26 cellular contexts compared by ENCODE assay signal in genomic region chr1:97091263-97091662, GRCh38.
"Had no signal": no experiment of that assay in that cellular context is flagged by ENCODE, and none has a peak within 500 bp of the region (broad histone marks: within the 10 kb centered on the region; RNA-seq: fewer than 3 reads in every experiment).

No MANE protein-coding gene starts in this region.

- H3K9me3 Mint-ChIP-seq: activated CD4-positive, alpha-beta memory T cell treated with anti-CD3 and anti-CD28 coated beads, Interleukin-2, amount 10 ng/mL, durations not matched to agents 7 days and 5 days; activated naive CD4-positive, alpha-beta T cell treated with anti-CD3 and anti-CD28 coated beads for 36 hours; activated T-helper 17 cell treated with anti-CD3 and anti-CD28 coated beads, Interleukin-2, amount 50 U/mL, for 72 hours; brain had no signal

- H3K4me1 Mint-ChIP-seq: activated CD4-positive, alpha-beta T cell treated with anti-CD3 and anti-CD28 coated beads for 36 hours; activated T-helper 17 cell treated with anti-CD3 and anti-CD28 coated beads, Interleukin-2, amount 50 U/mL, for 72 hours had no signal

- H3K4me2 ChIP-seq: KMS-11 had no signal

- H3K27me3 ChIP-seq: cardiac muscle cell had no signal

- H3K4me3 Mint-ChIP-seq: activated CD4-positive, alpha-beta memory T cell treated with anti-CD3 and anti-CD28 coated beads, Interleukin-2, amount 10 ng/mL, durations not matched to agents 7 days and 5 days; activated CD4-positive, alpha-beta T cell treated with anti-CD3 and anti-CD28 coated beads for 36 hours; activated naive CD4-positive, alpha-beta T cell treated with anti-CD3 and anti-CD28 coated beads for 36 hours; activated naive CD8-positive, alpha-beta T cell; activated T-helper 17 cell treated with anti-CD3 and anti-CD28 coated beads, Interleukin-2, amount 50 U/mL, for 72 hours had no signal

- DNase-seq: activated CD4-positive, alpha-beta memory T cell treated with anti-CD3 and anti-CD28 coated beads, Interleukin-2, amount 10 ng/mL, durations not matched to agents 7 days and 5 days; activated CD4-positive, alpha-beta T cell treated with anti-CD3 and anti-CD28 coated beads for 36 hours; activated CD4-positive, alpha-beta T cell treated with anti-CD3 and anti-CD28 coated beads, Interleukin-2, amount 50 U/mL, for 1 hour; activated gamma-delta T cell; activated naive CD4-positive, alpha-beta T cell treated with anti-CD3 and anti-CD28 coated beads for 36 hours; activated T-cell treated with anti-CD3 and anti-CD28 coated beads for 4 hours; activated T-cell treated with anti-CD3 and anti-CD28 coated beads, Interleukin-2, amount 50 U/mL, for 48 hours; amygdala; MM.1S; NCI-H1048; NCI-H146; NCI-H187 treated with DMSO at 0.1 percent for 48 hours; NCI-H2107; NCI-H2171 treated with DMSO at 0.1 percent for 48 hours; NCI-H226; NCI-H510A; NCI-H526 treated with DMSO at 0.1 percent for 48 hours; NCI-H82; SIG-M5; T-helper 1 cell; WERI-Rb-1 had no signal

- H3K27me3 Mint-ChIP-seq: activated CD4-positive, alpha-beta memory T cell treated with anti-CD3 and anti-CD28 coated beads, Interleukin-2, amount 10 ng/mL, durations not matched to agents 7 days and 5 days; activated CD4-positive, alpha-beta T cell treated with anti-CD3 and anti-CD28 coated beads for 36 hours; activated naive CD8-positive, alpha-beta T cell; activated T-helper 17 cell treated with anti-CD3 and anti-CD28 coated beads, Interleukin-2, amount 50 U/mL, for 72 hours had no signal

- H3K36me3 ChIP-seq: cardiac muscle cell, WERI-Rb-1 had no signal

- H3K36me3 Mint-ChIP-seq: brain had no signal

- H3K9ac ChIP-seq: KMS-11 had no signal

- ATAC-seq: activated CD4-positive, alpha-beta T cell treated with anti-CD3 and anti-CD28 coated beads for 36 hours; activated T-helper 17 cell treated with anti-CD3 and anti-CD28 coated beads, Interleukin-2, amount 50 U/mL, for 72 hours had no signal

- H3K4me3 ChIP-seq: cardiac muscle cell had no signal

- H3K27ac Mint-ChIP-seq: activated CD4-positive, alpha-beta memory T cell treated with anti-CD3 and anti-CD28 coated beads, Interleukin-2, amount 10 ng/mL, durations not matched to agents 7 days and 5 days; activated CD4-positive, alpha-beta T cell treated with anti-CD3 and anti-CD28 coated beads for 36 hours; activated naive CD4-positive, alpha-beta T cell treated with anti-CD3 and anti-CD28 coated beads for 36 hours; activated naive CD8-positive, alpha-beta T cell; activated T-helper 17 cell treated with anti-CD3 and anti-CD28 coated beads, Interleukin-2, amount 50 U/mL, for 72 hours had no signal
